Comparison of ENCODE assay signal across 12 cellular contexts in the genomic region with DNA sequence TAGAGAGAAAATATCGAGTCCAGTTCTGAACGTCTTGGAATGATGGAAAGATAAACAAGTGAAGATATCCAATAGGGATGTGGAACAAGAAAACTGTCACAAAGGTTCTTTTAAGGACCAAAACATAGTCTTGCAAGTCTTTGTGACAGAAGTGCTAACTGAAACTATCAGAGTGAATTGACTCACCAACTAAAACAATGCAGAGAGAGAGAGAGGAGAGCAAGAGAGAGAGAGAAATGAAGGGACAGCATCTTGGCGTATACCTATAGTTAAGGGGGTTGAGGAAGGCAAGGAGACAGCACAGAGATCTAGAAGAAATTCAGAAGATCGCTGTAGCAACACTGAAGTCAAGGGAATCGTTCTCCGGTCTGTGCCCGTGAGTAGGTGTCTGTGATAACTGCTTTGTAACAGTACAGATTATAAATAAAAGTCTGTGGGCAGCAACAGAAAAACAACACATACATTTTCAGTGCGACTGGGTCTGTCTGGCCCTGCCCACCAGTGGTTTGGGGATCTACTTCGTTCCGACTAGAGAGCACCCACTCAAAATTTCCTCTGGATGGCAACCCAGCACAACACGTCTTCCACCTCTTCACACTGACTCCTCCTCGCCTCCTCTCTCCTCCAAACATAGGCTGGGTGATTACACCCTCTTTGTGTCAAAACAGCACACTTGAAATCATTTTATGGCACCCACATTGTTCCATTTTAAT. TPM values are rescaled to one million over a fixed set of nuclear protein-coding genes. Genes with fewer than 3 reads are reported as not detected.
DNase-seq lines count a peak whose midpoint lies in the region.
"Had no signal": no experiment of that assay in that cellular context is flagged by ENCODE, and none has a peak within 500 bp of the region (broad histone marks: within the 10 kb centered on the region; RNA-seq: fewer than 3 reads in every experiment).

No MANE protein-coding gene starts in this region.

- peak in 3 of 5 donors; percentile 26 to 44 (median 32) for DNase-seq in CD4-positive, alpha-beta memory T cell
- peak; percentile 20 for DNase-seq in M059J (ENCODE audit: low read depth)
- peak; percentile 2 for DNase-seq in activated T-helper 1 cell treated with Interleukin-2 at 50 U/mL for 16 hours (ENCODE audit: low read depth)
- no peak for DNase-seq in GM19238 (ENCODE audit: insufficient read length, low spot score)
- no peak for DNase-seq in NCI-H774 (lab: John Stamatoyannopoulos, UW)
- no peak for DNase-seq in COR-L47 (lab: John Stamatoyannopoulos, UW)
- DNase-seq: colonic mucosa, left ventricle myocardium inferior, NCI-H187, WERI-Rb-1 had no signal

- H3K4me3 Mint-ChIP-seq in CD4-positive, alpha-beta memory T cell: peak overlapping the region in 5 of 8 donors; percentile 0 to 33 (median 15)

- peaks cover 18 to 29% (median 23%) of the 10 kb centered on the region in 4 donors for H3K4me1 Mint-ChIP-seq in CD4-positive, alpha-beta memory T cell

- peak overlapping the region; percentile 28 for H2AFZ ChIP-seq in neuron (ENCODE audit: low read depth, low read length)

- no peaks in the 10 kb centered on the region for H3K9me3 ChIP-seq in CD4-positive, alpha-beta memory T cell (ENCODE audit: control insufficient read depth in 1 of 2, low read length in 2 of 2)
- H3K9me3 ChIP-seq in neuron (ENCODE audit: low read length): no peaks in the 10 kb centered on the region
- H3K9me3 ChIP-seq: colonic mucosa, left ventricle myocardium inferior, tibial nerve had no signal

- H3K36me3 Mint-ChIP-seq in CD4-positive, alpha-beta memory T cell: peaks cover 0 to 7% of the 10 kb centered on the region in 2 donors

- no peaks in the 10 kb centered on the region for H3K27me3 ChIP-seq in CD4-positive, alpha-beta memory T cell (ENCODE audit: insufficient read depth, low read length)
- H3K27me3 ChIP-seq in neuron (ENCODE audit: insufficient read depth, low read length): no peaks in the 10 kb centered on the region
- H3K27me3 ChIP-seq: colonic mucosa, tibial nerve had no signal

- no peaks in the 10 kb centered on the region for H3K36me3 ChIP-seq in CD4-positive, alpha-beta memory T cell (ENCODE audit: insufficient read depth, low read length)
- H3K36me3 ChIP-seq in neuron (ENCODE audit: insufficient read depth, low read length): no peaks in the 10 kb centered on the region
- H3K36me3 ChIP-seq: colonic mucosa, left ventricle myocardium inferior, tibial nerve, WERI-Rb-1 had no signal

- H3K27ac Mint-ChIP-seq in CD4-positive, alpha-beta memory T cell: peak overlapping the region; percentile 1 to 70 (median 41)

- no peak overlapping the region for H3K4me3 ChIP-seq in CD4-positive, alpha-beta memory T cell (ENCODE audit: low read length in 2 of 2)
- no peak overlapping the region for H3K4me3 ChIP-seq in neuron (ENCODE audit: low read length)
- H3K4me3 ChIP-seq: colonic mucosa, left ventricle myocardium inferior, tibial nerve had no signal

- intact Hi-C loops in CD4-positive, alpha-beta memory T cell (cut with micrococcal nuclease): loop anchor here (1.0 kb wide), 1 partner anchor 41 kb away; no protein-coding TSS in a partner anchor

- no peak overlapping the region for H3K27ac ChIP-seq in CD4-positive, alpha-beta memory T cell (ENCODE audit: low read depth, low read length)
- H3K27ac ChIP-seq: colonic mucosa, left ventricle myocardium inferior, tibial nerve, WERI-Rb-1 had no signal

- H3K9me3 Mint-ChIP-seq in CD4-positive, alpha-beta memory T cell: no peaks in the 10 kb centered on the region

- CTCF ChIA-PET in CD4-positive, alpha-beta memory T cell (lab: Charles Lee; ENCODE audit: partially characterized antibody): interaction anchor here (0.6 kb wide), 1 partner anchor 39 kb away, joined by 3 read pairs; no protein-coding TSS in a partner anchor

- POLR2A ChIA-PET in CD4-positive, alpha-beta memory T cell (lab: Charles Lee; ENCODE audit: partially characterized antibody): no interaction called here

- H3K4me1 ChIP-seq in CD4-positive, alpha-beta memory T cell (ENCODE audit: insufficient read depth, low read length): peaks cover 18% of the 10 kb centered on the region
- peaks cover 2% of the 10 kb centered on the region for H3K4me1 ChIP-seq in neuron (ENCODE audit: insufficient read depth, low read length)

- no peaks in the 10 kb centered on the region for H3K27me3 Mint-ChIP-seq in CD4-positive, alpha-beta memory T cell

RNA-seq across cellular contexts. Expression of gene COA6, which starts 4.8 kb away (rescaled TPM):
- 10 to 100 TPM; 18.5 to 21.8 TPM for total RNA-seq in CD4-positive, alpha-beta memory T cell
- 10 to 100 TPM; 52.3 to 55.3 TPM for polyA plus RNA-seq in CD4-positive, alpha-beta memory T cell
- total RNA-seq in M059J (2014; rRNA removed; shearing (Covaris generic)): 40.1 and 63.8 TPM in 2 replicates

Comparison
In these comparisons a context has a peak if more than half of its experiments do, and no peak if none do; other contexts are left out.
1. DNase-seq: peak in CD4-positive, alpha-beta memory T cell (3 of 5), M059J (single experiment) and activated T-helper 1 cell treated with Interleukin-2 at 50 U/mL for 16 hours (single experiment); none in GM19238 (single experiment), NCI-H774 (single experiment) and COR-L47 (single experiment).